Comparison of ENCODE assay signal across 16 cellular contexts in genomic region chr10:34584164-34584563, GRCh38.
DNase-seq lines count a peak whose midpoint lies in the region; ATAC-seq and TF ChIP-seq lines count a peak whose summit lies in the region.
"Had no signal": no experiment of that assay in that cellular context is flagged by ENCODE, and none has a peak within 500 bp of the region (broad histone marks: within the 10 kb centered on the region; RNA-seq: fewer than 3 reads in every experiment).

No MANE protein-coding gene starts in this region.

- H3K9me3 ChIP-seq in lung (ENCODE audit: control insufficient read depth in 2 of 2, insufficient read depth in 1 of 2, low read length in 1 of 2), result no peaks in the 10 kb centered on the region

- peaks cover 4% of the 10 kb centered on the region for H3K79me2 ChIP-seq in ACC112 (ENCODE audit: control insufficient read depth, insufficient read depth, low read length, unreplicated experiment)

- peak; percentile 67 for DNase-seq in LHCN-M2 (ENCODE audit: low read depth)
- DNase-seq in dedifferentiated amniotic fluid mesenchymal stem cell (ENCODE audit: extremely low spot score), result peak; percentile 89
- DNase-seq in lung (ENCODE audit: low spot score), result no peak
- DNase-seq in activated T-cell treated with anti-CD3 and anti-CD28 coated beads for 4 hours, result no peak
- no peak for DNase-seq in NCI-H128 (lab: John Stamatoyannopoulos, UW; ENCODE audit: unreplicated experiment)
- DNase-seq in NCI-H2171 treated with DMSO at 0.1 percent for 48 hours (lab: John Stamatoyannopoulos, UW), result no peak
- DNase-seq: activated B cell treated with CpG ODN at 0.5 μM for 24 hours; activated effector memory CD4-positive, alpha-beta T cell treated with Interleukin-2 at 50 U/mL for 16 hours; C1 segment of cervical spinal cord; effector memory CD8-positive, alpha-beta T cell; NCI-H1092 treated with DMSO at 0.1 percent for 48 hours; PC-9; stimulated activated CD4-positive, alpha-beta T cell treated with anti-CD3 and anti-CD28 coated beads, Interleukin-12 subunit alpha, Interleukin-12 subunit beta, amount 100 ng/mL, for 4 hours; stimulated activated naive B cell treated with anti-CD40 and anti-IgM and Interleukin-4, amounts not matched to agents 10 μg/mL and 1 μg/mL and 100 μg/mL, for 72 hours had no signal

- ATAC-seq in lung (ENCODE audit: insufficient read depth, low FRiP score) (peak; percentile 36), HG03039 (IDR thresholded peaks at IDR 0.05; ENCODE audit: unreplicated experiment) (no peak)
- ATAC-seq: effector memory CD8-positive, alpha-beta T cell; stimulated activated naive B cell treated with anti-CD40 and anti-IgM and Interleukin-4, amounts not matched to agents 10 μg/mL and 1 μg/mL and 100 μg/mL, for 72 hours had no signal

- H2AFZ ChIP-seq in ACC112 (ENCODE audit: low read length, unreplicated experiment), result no peak overlapping the region
- H2AFZ ChIP-seq: PC-9 had no signal

- H3K4me1 ChIP-seq in ACC112 (ENCODE audit: control insufficient read depth, insufficient read depth, low read length, unreplicated experiment), result peaks cover 54% of the 10 kb centered on the region
- peaks cover 4 to 17% of the 10 kb centered on the region in 2 donors for H3K4me1 ChIP-seq in lung (ENCODE audit: control insufficient read depth in 2 of 2, insufficient read depth in 2 of 2, low read length in 2 of 2)

- H3K27ac ChIP-seq in ACC112 (ENCODE audit: low read depth, low read length) (peak overlapping the region; percentile 55), lung (ENCODE audit: low read depth in 1 of 2, low read length in 1 of 2) (no peak overlapping the region)
- H3K27ac ChIP-seq: PC-9 had no signal

- H3K4me3 ChIP-seq in ACC112 (ENCODE audit: low read depth, low read length) (peak overlapping the region; percentile 11), lung (no peak overlapping the region)
- H3K4me3 ChIP-seq: PC-9 had no signal

- no peak for TF ChIP-seq CTCF in lung (IDR thresholded peaks at IDR 0.05; ENCODE audit: control extremely low read depth, extremely low read depth)

- no peaks in the 10 kb centered on the region for H3K27me3 ChIP-seq in ACC112 (ENCODE audit: insufficient read depth, low read length)
- no peaks in the 10 kb centered on the region for H3K27me3 ChIP-seq in lung (ENCODE audit: control insufficient read depth, insufficient read depth)

- no peaks in the 10 kb centered on the region for H3K36me3 ChIP-seq in ACC112 (ENCODE audit: insufficient read depth, low read length)
- H3K36me3 ChIP-seq in lung (ENCODE audit: control insufficient read depth in 2 of 2, insufficient read depth in 2 of 2, low read length in 2 of 2), result no peaks in the 10 kb centered on the region

Comparison
In these comparisons a context has a peak if more than half of its experiments do, and no peak if none do; other contexts are left out.
1. DNase-seq: peak in LHCN-M2 (single experiment) and dedifferentiated amniotic fluid mesenchymal stem cell (single experiment); none in lung (single experiment), activated T-cell treated with anti-CD3 and anti-CD28 coated beads for 4 hours (single experiment), NCI-H128 (single experiment) and NCI-H2171 treated with DMSO at 0.1 percent for 48 hours (single experiment).